ENCODE assay signal across 9 cellular contexts in genomic region chr5:150599917-150600511, GRCh38. TPM values are rescaled to one million over a fixed set of nuclear protein-coding genes. Genes with fewer than 3 reads are reported as not detected.
DNase-seq lines count a peak whose midpoint lies in the region; ATAC-seq and TF ChIP-seq lines count a peak whose summit lies in the region.
"Had no signal": no experiment of that assay in that cellular context is flagged by ENCODE, and none has a peak within 500 bp of the region (broad histone marks: within the 10 kb centered on the region; RNA-seq: fewer than 3 reads in every experiment).

No MANE protein-coding gene starts in this region.

- ATAC-seq in heart right ventricle, result peak; percentile 56 to 80 (median 62)
- ATAC-seq in HG03039 (IDR thresholded peaks at IDR 0.05; ENCODE audit: unreplicated experiment), result no peak

- peak overlapping the region; percentile 24; the same call in 1 of the 2 replicates for H3K27ac ChIP-seq in SJSA1
- peak overlapping the region; percentile 40 to 90 (median 82) for H3K27ac ChIP-seq in heart right ventricle
- peak overlapping the region; percentile 46 for H3K27ac ChIP-seq in stomach smooth muscle (ENCODE audit: low read length)

- H3K4me1 ChIP-seq in SJSA1 (replicated peaks), result peaks cover 33% of the 10 kb centered on the region
- peaks cover 38 to 99% (median 84%) of the 10 kb centered on the region in 9 donors for H3K4me1 ChIP-seq in heart right ventricle
- peaks cover 34% of the 10 kb centered on the region for H3K4me1 ChIP-seq in stomach smooth muscle (ENCODE audit: control insufficient read depth, insufficient read depth, low read length)

- H3K36me3 ChIP-seq in SJSA1 (no peaks in the 10 kb centered on the region), heart right ventricle (no peaks in the 10 kb centered on the region), stomach smooth muscle (ENCODE audit: control insufficient read depth in 2 of 2, insufficient read depth in 2 of 2, low read length in 2 of 2) (no peaks in the 10 kb centered on the region)

- no peaks in the 10 kb centered on the region for H3K36me3 Mint-ChIP-seq in HFFc6 (ENCODE audit: low read depth)

- H3K27me3 ChIP-seq in SJSA1 (replicated peaks) (no peaks in the 10 kb centered on the region), heart right ventricle (no peaks in the 10 kb centered on the region), stomach smooth muscle (ENCODE audit: control insufficient read depth in 1 of 2, insufficient read depth in 2 of 2, low read length in 2 of 2) (no peaks in the 10 kb centered on the region)

- H3K4me1 Mint-ChIP-seq in HFFc6 (ENCODE audit: low read depth), result peaks cover 14% of the 10 kb centered on the region

- H3K4me3 Mint-ChIP-seq in HFFc6, result no peak overlapping the region

- H3K27me3 Mint-ChIP-seq in HFFc6 (ENCODE audit: insufficient read depth), result peaks cover 6% of the 10 kb centered on the region

- peak overlapping the region; percentile 14 to 42 for H3K9ac ChIP-seq in stomach smooth muscle (ENCODE audit: low read length in 2 of 2)

- H3K4me3 ChIP-seq in SJSA1 (no peak overlapping the region), heart right ventricle (peak overlapping the region in 6 of 10 donors; percentile 12 to 35 (median 20)), stomach smooth muscle (ENCODE audit: low read length in 2 of 2) (peak overlapping the region in 1 of 2 donors; percentile 15)

- DNase-seq in HFFc6 (peak; percentile 35), SJSA1 (ENCODE audit: low read depth in 1 of 2, low spot score in 2 of 2) (peak; percentile 92 to 96), heart right ventricle (peak; percentile 89 to 91)
- DNase-seq in stimulated activated CD8-positive, alpha-beta memory T cell treated with anti-CD3 and anti-CD28 coated beads, Interleukin-4, amount 100 ng/mL, for 48 hours, result no peak
- DNase-seq in NK-92 treated with Interleukin-12 subunit alpha and Interleukin-12 subunit beta, amount 100 ng/mL, for 24 hours (lab: John Stamatoyannopoulos, UW), result no peak
- no peak for DNase-seq in activated CD4-positive, alpha-beta T cell treated with anti-CD3 and anti-CD28 coated beads for 48 hours

- H3K9me3 ChIP-seq in SJSA1 (replicated peaks) (no peaks in the 10 kb centered on the region), heart right ventricle (no peaks in the 10 kb centered on the region), stomach smooth muscle (ENCODE audit: control insufficient read depth in 2 of 2, low read length in 2 of 2) (no peaks in the 10 kb centered on the region)

- TF ChIP-seq CTCF in HFFc6 (IDR thresholded peaks at IDR 0.05) (no peak), heart right ventricle (IDR thresholded peaks at IDR 0.05) (no peak)

- WGBS in heart right ventricle, 2 donors, result 33 to 34% methylated on average over 11 of the region's 11 CpGs

- H3K27ac Mint-ChIP-seq in HFFc6, result no peak overlapping the region

- intact Hi-C loops in heart right ventricle (cut with DNase I), result loop anchor here in 2 of 10 donors (5.0 kb wide), 1 partner anchor 42 kb away; the partner anchor contains the start of gene SYNPO (in 2 of the 2)

- H3K9me3 Mint-ChIP-seq in HFFc6, result no peaks in the 10 kb centered on the region

RNA-seq across cellular contexts. Expression of gene SYNPO, which starts 40.4 kb away (rescaled TPM):
- 10 to 100 TPM; 35.6 to 50.7 (median 47.8) TPM for total RNA-seq in HFFc6 (2021; fragmentation: NEBNext Ultra II Directional; extraction: Animal tissue kit (Norgen Biotek cat#: 25700))
- 3.7 and 6.5 TPM in 2 replicates for total RNA-seq in SJSA1 (2014; rRNA removed; shearing (Covaris generic))
- 100 to 1,000 TPM; 589 to 777 (median 703) TPM for total RNA-seq in heart right ventricle
- polyA plus RNA-seq in heart right ventricle, result 100 to 1,000 TPM; 129 to 344 TPM
- polyA plus RNA-seq: neural cell had no signal

Comparison
In these comparisons a context has a peak if more than half of its experiments do, and no peak if none do; other contexts are left out.
1. DNase-seq: peak in HFFc6 (single experiment), SJSA1 (2 of 2) and heart right ventricle (2 of 2); none in stimulated activated CD8-positive, alpha-beta memory T cell treated with anti-CD3 and anti-CD28 coated beads, Interleukin-4, amount 100 ng/mL, for 48 hours (single experiment), NK-92 treated with Interleukin-12 subunit alpha and Interleukin-12 subunit beta, amount 100 ng/mL, for 24 hours (single experiment) and activated CD4-positive, alpha-beta T cell treated with anti-CD3 and anti-CD28 coated beads for 48 hours (single experiment).
2. H3K27ac ChIP-seq: peak in every context shown above with its lines; median percentile 82 in heart right ventricle; 46 in stomach smooth muscle; 24 in SJSA1.
3. RNA of gene SYNPO, which starts 40.4 kb away (total RNA-seq): 589 to 777 TPM in heart right ventricle; 35.6 to 50.7 TPM in HFFc6 and 3.7 to 6.5 TPM in SJSA1; every median in the first group is over 10 times any median in the second.